ENCODE assay signal across 33 cellular contexts in the genomic region with DNA sequence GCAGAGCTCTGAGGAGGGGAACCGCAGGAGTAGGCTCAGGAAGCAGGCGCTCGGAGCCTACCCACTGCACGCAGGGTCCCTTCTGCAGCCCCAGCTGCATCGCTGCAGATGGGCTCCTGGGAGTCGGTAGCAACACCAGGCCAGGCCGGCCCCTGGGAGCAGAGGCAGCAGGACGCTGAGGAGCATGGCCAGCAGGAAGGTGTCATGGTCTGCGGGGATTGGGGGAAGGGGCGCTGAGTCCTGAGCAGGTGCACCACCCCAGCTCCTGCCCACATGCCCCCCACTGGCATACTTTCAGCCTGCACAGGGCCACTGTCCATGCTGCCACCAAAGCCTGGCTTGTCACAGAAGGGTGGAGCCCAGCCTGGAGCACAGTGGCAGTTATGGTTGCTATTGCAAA. TPM values are rescaled to one million over a fixed set of nuclear protein-coding genes. Genes with fewer than 3 reads are reported as not detected.
"Had no signal": no experiment of that assay in that cellular context is flagged by ENCODE, and none has a peak within 500 bp of the region (broad histone marks: within the 10 kb centered on the region; RNA-seq: fewer than 3 reads in every experiment).

No MANE protein-coding gene starts in this region.

- H3K9me3 Mint-ChIP-seq: activated CD4-positive, alpha-beta memory T cell treated with anti-CD3 and anti-CD28 coated beads, Interleukin-2, amount 10 ng/mL, durations not matched to agents 7 days and 5 days; activated naive CD8-positive, alpha-beta T cell treated with anti-CD3 and anti-CD28 coated beads for 36 hours had no signal

- H3K9me3 ChIP-seq: ascending aorta, Peyer's patch had no signal

- H3K27ac Mint-ChIP-seq: activated CD4-positive, alpha-beta memory T cell treated with anti-CD3 and anti-CD28 coated beads, Interleukin-2, amount 10 ng/mL, durations not matched to agents 7 days and 5 days; activated CD8-positive, alpha-beta memory T cell treated with anti-CD3 and anti-CD28 coated beads, Interleukin-2, amount 10 ng/mL, durations not matched to agents 7 days and 5 days; activated naive CD8-positive, alpha-beta T cell treated with anti-CD3 and anti-CD28 coated beads for 36 hours had no signal

- H3K27ac ChIP-seq: ascending aorta, Peyer's patch, VCaP had no signal

- H3K36me3 ChIP-seq: Peyer's patch had no signal

- H3K4me1 ChIP-seq: ascending aorta had no signal

- H3K4me3 Mint-ChIP-seq: activated CD4-positive, alpha-beta memory T cell treated with anti-CD3 and anti-CD28 coated beads, Interleukin-2, amount 10 ng/mL, durations not matched to agents 7 days and 5 days; activated CD8-positive, alpha-beta memory T cell treated with anti-CD3 and anti-CD28 coated beads, Interleukin-2, amount 10 ng/mL, durations not matched to agents 7 days and 5 days; activated naive CD8-positive, alpha-beta T cell treated with anti-CD3 and anti-CD28 coated beads for 36 hours had no signal

- H3K4me3 ChIP-seq: ascending aorta, Peyer's patch had no signal

- DNase-seq: activated CD4-positive, alpha-beta memory T cell treated with anti-CD3 and anti-CD28 coated beads, Interleukin-2, amount 10 ng/mL, durations not matched to agents 7 days and 5 days; activated CD4-positive, alpha-beta T cell treated with anti-CD3 and anti-CD28 coated beads for 1 hour; activated CD4-positive, alpha-beta T cell treated with anti-CD3 and anti-CD28 coated beads for 48 hours; activated CD4-positive, CD25-positive, alpha-beta regulatory T cell; activated CD8-positive, alpha-beta memory T cell treated with anti-CD3 and anti-CD28 coated beads for 24 hours; activated CD8-positive, alpha-beta memory T cell treated with anti-CD3 and anti-CD28 coated beads, Interleukin-2, amount 10 ng/mL, durations not matched to agents 7 days and 5 days; activated CD8-positive, alpha-beta memory T cell treated with anti-CD3 and anti-CD28 coated beads, Interleukin-2, amount 50 U/mL, for 48 hours; activated effector memory CD4-positive, alpha-beta T cell treated with Interleukin-2 at 50 U/mL for 16 hours; activated naive CD4-positive, alpha-beta T cell; activated naive CD4-positive, alpha-beta T cell treated with anti-CD3 and anti-CD28 coated beads, Interleukin-2, amount 50 U/mL, for 16 hours; activated naive CD8-positive, alpha-beta T cell treated with anti-CD3 and anti-CD28 coated beads for 36 hours; activated T-cell treated with anti-CD3 and anti-CD28 coated beads, Interleukin-2, amount 50 U/mL, for 48 hours; amniotic stem cell; NCI-H1092 treated with DMSO at 0.1 percent for 48 hours; NCI-H1417; NCI-H187; NCI-H2029 treated with DMSO at 0.1 percent for 48 hours; NCI-H2107; NCI-H2171; NCI-H526; NCI-H748 treated with DMSO at 0.1 percent for 48 hours; NK-92 treated with Interleukin-12 subunit alpha and Interleukin-12 subunit beta, amount 100 ng/mL, for 24 hours; Peyer's patch; RPMI8226; SIG-M5; T-helper 1 cell; T-helper 2 cell; T-helper 9 cell had no signal

- ATAC-seq: activated CD8-positive, alpha-beta memory T cell treated with anti-CD3 and anti-CD28 coated beads, Interleukin-2, amount 10 ng/mL, durations not matched to agents 7 days and 5 days had no signal

- H3K27me3 ChIP-seq: ascending aorta had no signal

RNA-seq across cellular contexts. Expression of a gene that starts 7.7 kb away (rescaled TPM):
- total RNA-seq: activated CD4-positive, alpha-beta memory T cell treated with anti-CD3 and anti-CD28 coated beads, Interleukin-2, amount 10 ng/mL, durations not matched to agents 7 days and 5 days; activated CD8-positive, alpha-beta memory T cell treated with anti-CD3 and anti-CD28 coated beads, Interleukin-2, amount 10 ng/mL, durations not matched to agents 7 days and 5 days; activated naive CD8-positive, alpha-beta T cell treated with anti-CD3 and anti-CD28 coated beads for 36 hours; ascending aorta; cardiac septum; M059J; PC-3; Peyer's patch had no signal

RNA-seq across cellular contexts. Expression of a gene that starts 10.9 kb away (rescaled TPM):
- total RNA-seq: activated CD4-positive, alpha-beta memory T cell treated with anti-CD3 and anti-CD28 coated beads, Interleukin-2, amount 10 ng/mL, durations not matched to agents 7 days and 5 days; activated CD8-positive, alpha-beta memory T cell treated with anti-CD3 and anti-CD28 coated beads, Interleukin-2, amount 10 ng/mL, durations not matched to agents 7 days and 5 days; activated naive CD8-positive, alpha-beta T cell treated with anti-CD3 and anti-CD28 coated beads for 36 hours had no signal

RNA-seq across cellular contexts. Expression of a gene that starts 41.5 kb away (rescaled TPM):
- total RNA-seq: activated CD8-positive, alpha-beta memory T cell treated with anti-CD3 and anti-CD28 coated beads, Interleukin-2, amount 10 ng/mL, durations not matched to agents 7 days and 5 days; activated naive CD8-positive, alpha-beta T cell treated with anti-CD3 and anti-CD28 coated beads for 36 hours; M059J; PC-3 had no signal
